8 cellular contexts compared by ENCODE assay signal in the genomic region with DNA sequence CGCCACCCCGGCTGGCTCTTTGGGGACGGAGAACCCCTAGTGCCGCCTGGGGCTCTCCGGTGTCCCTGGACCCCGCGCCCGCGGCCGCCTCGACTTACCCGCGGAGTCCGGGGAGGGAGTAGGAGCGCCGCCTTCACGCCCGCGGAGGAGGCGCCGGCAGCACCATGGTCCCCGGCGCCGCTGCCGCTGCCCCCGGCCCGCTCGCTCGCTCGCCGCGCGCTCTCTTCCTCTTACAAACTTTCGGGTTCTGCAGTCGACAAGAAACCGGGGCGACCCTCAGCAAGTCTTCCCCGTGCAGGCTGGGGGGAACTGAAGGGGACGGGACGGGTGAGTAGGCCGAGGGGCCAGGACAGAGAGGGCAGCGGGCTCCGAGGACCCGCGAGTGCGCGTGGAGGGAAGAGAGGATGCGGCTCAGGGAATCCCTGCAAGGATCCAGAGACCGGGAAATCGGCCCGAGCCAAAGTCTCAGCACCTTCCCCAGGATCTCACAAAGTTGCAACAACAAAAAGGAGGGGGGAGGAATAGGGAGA. TPM values are rescaled to one million over a fixed set of nuclear protein-coding genes. Genes with fewer than 3 reads are reported as not detected.
DNase-seq lines count a peak whose midpoint lies in the region; ATAC-seq and TF ChIP-seq lines count a peak whose summit lies in the region.

No MANE protein-coding gene starts in this region.

- H3K27me3 Mint-ChIP-seq in GM23338 (ENCODE audit: insufficient read depth, low read depth, poor library complexity) (peaks cover 34% of the 10 kb centered on the region), T-cell (no peaks in the 10 kb centered on the region)

- H3K27ac Mint-ChIP-seq in GM23338 (0 out of 2 replicates have a peak overlapping the region, but pooled peaks have one; percentile 35), T-cell (peak overlapping the region in 1 of 2 donors; percentile 16)

- no peaks in the 10 kb centered on the region; the same call in 1 of the 2 replicates for H3F3A ChIP-seq in GM23338 (replicated peaks; ENCODE audit: low read depth)

- intact Hi-C loops in spleen (cut with DNase I; ENCODE audit: low total_unique reads) = loop anchor here (10.0 kb wide), 2 partner anchors 277 to 867 kb away; no protein-coding TSS in a partner anchor

- H3K4me1 Mint-ChIP-seq in GM23338 = peaks cover 28% of the 10 kb centered on the region
- H3K4me1 Mint-ChIP-seq in T-cell = peaks cover 46 to 50% (median 46%) of the 10 kb centered on the region in 3 donors

- POLR2A ChIA-PET in T-cell (lab: Charles Lee) = interaction anchor here in 1 of 2 donors (0.6 kb wide), 2 partner anchors 301 to 538 kb away, joined by 5 to 11 read pairs; no protein-coding TSS in a partner anchor

- TF ChIP-seq CTCF in GM23338 (conservative IDR thresholded peaks at IDR 0.05; ENCODE audit: low read depth in 2 of 2) = no peak
- TF ChIP-seq CTCF in brain microvascular endothelial cell (IDR thresholded peaks at IDR 0.05; ENCODE audit: low read depth, low read length, missing control alignments) = no peak
- TF ChIP-seq CTCF in spleen (IDR thresholded peaks at IDR 0.05 in 8 of 11, conservative IDR thresholded peaks at IDR 0.05 in 3 of 11) = no peak

- CTCF ChIA-PET in T-cell (lab: Charles Lee) = interaction anchor here in 1 of 2 donors (0.7 kb wide), 1 partner anchor 216 kb away, joined by 3 read pairs; no protein-coding TSS in a partner anchor

- H3K4me3 ChIP-seq in GM23338 (peak overlapping the region; percentile 80), brain microvascular endothelial cell (ENCODE audit: low read depth, low read length) (peak overlapping the region; percentile 95), spleen (peak overlapping the region; percentile 71 to 90 (median 80))

- H3K9me3 Mint-ChIP-seq in GM23338 = peaks cover 5% of the 10 kb centered on the region; the same call in 2 of the 3 replicates
- no peaks in the 10 kb centered on the region for H3K9me3 Mint-ChIP-seq in T-cell

- no peaks in the 10 kb centered on the region for H3K9me3 ChIP-seq in spleen

- H4K20me1 ChIP-seq in GM23338 (replicated peaks; ENCODE audit: insufficient read depth) = no peaks in the 10 kb centered on the region

- DNase-seq in GM23338 (ENCODE audit: low spot score) (peak; percentile 65), T-cell (peak in 31 of 34 experiments; percentile 4 to 48 (median 30)), brain microvascular endothelial cell (no peak), iris pigment epithelial cell (ENCODE audit: low read depth) (peak; percentile 44), spleen (peak; percentile 93), middle frontal gyrus (ENCODE audit: extremely low spot score, low spot score) (no peak)

- 0 to 1% (median 1%) methylated on average over 17 to 51 of the region's 51 CpGs for WGBS in spleen, 5 donors

- H3K27me3 ChIP-seq in GM23338 (ENCODE audit: insufficient read depth) = peaks cover 33% of the 10 kb centered on the region
- H3K27me3 ChIP-seq in brain microvascular endothelial cell (replicated peaks) = no peaks in the 10 kb centered on the region
- H3K27me3 ChIP-seq in spleen (replicated peaks in 1 of 7) = peaks cover 0 to 18% (median 0%) of the 10 kb centered on the region in 7 donors

- no peak for TF ChIP-seq POLR2A in spleen (IDR thresholded peaks at IDR 0.05)

- no peaks in the 10 kb centered on the region; the same call in 1 of the 2 replicates for H3K79me2 ChIP-seq in GM23338 (replicated peaks; ENCODE audit: insufficient read depth)

- H3K4me1 ChIP-seq in GM23338 (ENCODE audit: insufficient read depth) (peaks cover 27% of the 10 kb centered on the region), spleen (peaks cover 21 to 83% (median 64%) of the 10 kb centered on the region in 6 donors)

- ATAC-seq in GM23338 = peak; percentile 39
- peak in 3 of 4 experiments; percentile 35 to 36 (median 36) for ATAC-seq in T-cell (replicated peaks in 1 of 4)
- ATAC-seq in HG02981 (IDR thresholded peaks at IDR 0.05; ENCODE audit: unreplicated experiment) = no peak
- no peak for ATAC-seq in HG02588 (IDR thresholded peaks at IDR 0.05; ENCODE audit: unreplicated experiment)

- H2AFZ ChIP-seq in GM23338 = peak overlapping the region; percentile 88

- H3K4me2 ChIP-seq in GM23338 = peak overlapping the region; percentile 94

- H3K36me3 ChIP-seq in GM23338 (ENCODE audit: insufficient read depth) (no peaks in the 10 kb centered on the region), brain microvascular endothelial cell (replicated peaks) (no peaks in the 10 kb centered on the region), spleen (no peaks in the 10 kb centered on the region)

- H3K27ac ChIP-seq in GM23338 (ENCODE audit: low read depth) = no peak overlapping the region
- H3K27ac ChIP-seq in brain microvascular endothelial cell = peak overlapping the region; percentile 88
- H3K27ac ChIP-seq in spleen = peak overlapping the region; percentile 94 to 98 (median 96)

- in situ Hi-C loops in brain microvascular endothelial cell (cut with HindIII; ENCODE audit: low pct_ligation_motif_present, low sequenced_read_pairs) = no loop called here

- H3K4me3 Mint-ChIP-seq in GM23338 = peak overlapping the region; percentile 91
- peak overlapping the region; percentile 88 to 93 (median 90) for H3K4me3 Mint-ChIP-seq in T-cell

- no peaks in the 10 kb centered on the region for H3K9me2 ChIP-seq in GM23338 (ENCODE audit: insufficient read depth)

- no peaks in the 10 kb centered on the region; the same call in 2 of the 3 replicates for H3K36me3 Mint-ChIP-seq in GM23338 (ENCODE audit: low read depth)
- no peaks in the 10 kb centered on the region for H3K36me3 Mint-ChIP-seq in T-cell

TF ChIP-seq in GM23338, 12 proteins besides CTCF, POLR2A, EP300 and RAD21:
- peak; percentile 32 for TF ChIP-seq EZH2 (IDR thresholded peaks at IDR 0.05; ENCODE audit: low read depth, unreplicated experiment)
- no peak for TF ChIP-seq CREB1 (CRISPR knock-in tag; IDR thresholded peaks at IDR 0.05; ENCODE audit: low read depth)

RNA-seq across cellular contexts. Expression of a gene that starts 2.0 kb away (rescaled TPM):
- total RNA-seq in GM23338 (2014; rRNA removed; shearing (Covaris generic)) = 27.0 and 32.9 TPM in 2 replicates
- polyA plus RNA-seq in GM23338 (2016; fragmentation: Nextera tagmentation; extraction: Ambion mirVana) (31.0 and 35.5 TPM in 2 replicates), spleen (10 to 100 TPM; 11.1 to 17.2 (median 15.4) TPM)
- total RNA-seq in T-cell (100 to 1,000 TPM; 258 to 586 (median 290) TPM), spleen (100 to 1,000 TPM; 134 to 202 (median 166) TPM)

Comparison
In these comparisons a context has a peak if more than half of its experiments do, and no peak if none do; other contexts are left out.
1. ATAC-seq: peak in GM23338 (single experiment) and T-cell (3 of 4); none in HG02981 (single experiment) and HG02588 (single experiment).
2. DNase-seq: peak in GM23338 (single experiment), T-cell (31 of 34), iris pigment epithelial cell (single experiment) and spleen (single experiment); none in brain microvascular endothelial cell (single experiment) and middle frontal gyrus (single experiment).
3. Peak in every context shown above with its lines, with median percentiles within 50 percentile points of each other: H3K4me3 ChIP-seq.